21 cellular contexts compared by ENCODE assay signal in the genomic region with DNA sequence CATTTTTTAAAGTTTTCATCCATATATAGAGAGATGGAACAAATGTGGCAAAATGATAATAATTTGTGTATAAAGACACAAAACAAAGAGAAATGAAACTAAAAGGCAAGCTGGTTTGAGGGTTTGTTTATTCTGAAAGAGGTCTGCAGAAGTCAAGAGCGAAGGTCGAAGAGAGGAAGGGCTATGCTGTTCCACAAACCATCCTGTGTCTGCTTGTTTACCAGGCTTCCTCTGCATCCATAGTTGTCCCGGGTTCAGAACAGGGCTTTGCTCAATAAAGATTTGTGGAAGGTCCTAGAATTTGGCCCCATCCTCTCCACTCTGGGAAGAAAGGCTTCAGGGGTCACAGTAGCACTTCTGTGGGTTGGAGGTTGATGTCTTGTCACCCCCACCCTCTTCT. TPM values are rescaled to one million over a fixed set of nuclear protein-coding genes. Genes with fewer than 3 reads are reported as not detected.
"Had no signal": no experiment of that assay in that cellular context is flagged by ENCODE, and none has a peak within 500 bp of the region (broad histone marks: within the 10 kb centered on the region; RNA-seq: fewer than 3 reads in every experiment).

No MANE protein-coding gene starts in this region.

- H3K36me3 ChIP-seq: breast epithelium, sigmoid colon, upper lobe of left lung had no signal

- H3K9me3 Mint-ChIP-seq: activated CD4-positive, alpha-beta memory T cell treated with anti-CD3 and anti-CD28 coated beads for 36 hours; naive thymus-derived CD8-positive, alpha-beta T cell; stimulated activated naive CD8-positive, alpha-beta T cell treated with anti-CD3 and anti-CD28 coated beads, Interleukin-15, Interleukin-2, amounts not matched to agents 100 ng/mL and 50 ng/mL, for 24 hours had no signal

- H3K4me1 ChIP-seq: breast epithelium had no signal

- ATAC-seq: activated T-cell treated with anti-CD3 and anti-CD28 coated beads, Interleukin-2, amount 50 U/mL, for 72 hours; naive thymus-derived CD8-positive, alpha-beta T cell had no signal

- DNase-seq: activated CD4-positive, alpha-beta memory T cell treated with anti-CD3 and anti-CD28 coated beads for 36 hours; activated CD4-positive, CD25-positive, alpha-beta regulatory T cell treated with anti-CD3 and anti-CD28 coated beads, Interleukin-2, amount 50 U/mL, for 72 hours; activated gamma-delta T cell treated with Interleukin-2 at 50 U/mL for 16 hours; activated T-cell treated with anti-CD3 and anti-CD28 coated beads, Interleukin-2, amount 50 U/mL, for 72 hours; aorta; hypothalamus; naive thymus-derived CD8-positive, alpha-beta T cell; occipital lobe; sigmoid colon; stimulated activated CD4-positive, alpha-beta T cell treated with anti-CD3 and anti-CD28 coated beads, Interleukin-2, amount 100 ng/mL, for 48 hours; upper lobe of left lung had no signal

- H3K27ac ChIP-seq: breast epithelium, sigmoid colon, upper lobe of left lung had no signal

- H3K4me3 Mint-ChIP-seq: activated CD4-positive, alpha-beta memory T cell treated with anti-CD3 and anti-CD28 coated beads for 36 hours; activated T-cell treated with anti-CD3 and anti-CD28 coated beads, Interleukin-2, amount 50 U/mL, for 72 hours; naive thymus-derived CD8-positive, alpha-beta T cell; stimulated activated naive CD8-positive, alpha-beta T cell treated with anti-CD3 and anti-CD28 coated beads, Interleukin-15, Interleukin-2, amounts not matched to agents 100 ng/mL and 50 ng/mL, for 24 hours had no signal

- H3K4me3 ChIP-seq: breast epithelium, lung, sigmoid colon, upper lobe of left lung had no signal

- H3K27ac Mint-ChIP-seq: activated CD4-positive, alpha-beta memory T cell treated with anti-CD3 and anti-CD28 coated beads for 36 hours; activated T-cell treated with anti-CD3 and anti-CD28 coated beads, Interleukin-2, amount 50 U/mL, for 72 hours; naive thymus-derived CD8-positive, alpha-beta T cell; stimulated activated naive CD8-positive, alpha-beta T cell treated with anti-CD3 and anti-CD28 coated beads, Interleukin-15, Interleukin-2, amounts not matched to agents 100 ng/mL and 50 ng/mL, for 24 hours had no signal

- H3K36me3 Mint-ChIP-seq: activated CD4-positive, alpha-beta memory T cell treated with anti-CD3 and anti-CD28 coated beads for 36 hours had no signal

- H3K9me3 ChIP-seq: breast epithelium, upper lobe of left lung had no signal

RNA-seq across cellular contexts. Expression of a gene that starts 2.4 kb away (rescaled TPM):
- total RNA-seq: activated CD4-positive, alpha-beta memory T cell treated with anti-CD3 and anti-CD28 coated beads for 36 hours; activated T-cell treated with anti-CD3 and anti-CD28 coated beads, Interleukin-2, amount 50 U/mL, for 72 hours; aorta; mononuclear cell; naive thymus-derived CD8-positive, alpha-beta T cell; pulmonary artery endothelial cell; sigmoid colon; T-helper 2 cell treated with Interferon-gamma antibody and Interleukin-4, amounts not matched to agents 100 ng/mL and 5 ng/mL, for 36 hours had no signal

RNA-seq across cellular contexts. Expression of a gene that starts 46.7 kb away (rescaled TPM):
- total RNA-seq: activated CD4-positive, alpha-beta memory T cell treated with anti-CD3 and anti-CD28 coated beads for 36 hours; activated T-cell treated with anti-CD3 and anti-CD28 coated beads, Interleukin-2, amount 50 U/mL, for 72 hours; aorta; cerebellum; dermis microvascular lymphatic vessel endothelial cell; mononuclear cell; naive thymus-derived CD8-positive, alpha-beta T cell; pulmonary artery endothelial cell; sigmoid colon; T-helper 2 cell treated with Interferon-gamma antibody and Interleukin-4, amounts not matched to agents 100 ng/mL and 5 ng/mL, for 36 hours; temporal lobe had no signal
- polyA plus RNA-seq: aorta; esophagus; naive thymus-derived CD8-positive, alpha-beta T cell had no signal
